16 cellular contexts compared by ENCODE assay signal in the genomic region with DNA sequence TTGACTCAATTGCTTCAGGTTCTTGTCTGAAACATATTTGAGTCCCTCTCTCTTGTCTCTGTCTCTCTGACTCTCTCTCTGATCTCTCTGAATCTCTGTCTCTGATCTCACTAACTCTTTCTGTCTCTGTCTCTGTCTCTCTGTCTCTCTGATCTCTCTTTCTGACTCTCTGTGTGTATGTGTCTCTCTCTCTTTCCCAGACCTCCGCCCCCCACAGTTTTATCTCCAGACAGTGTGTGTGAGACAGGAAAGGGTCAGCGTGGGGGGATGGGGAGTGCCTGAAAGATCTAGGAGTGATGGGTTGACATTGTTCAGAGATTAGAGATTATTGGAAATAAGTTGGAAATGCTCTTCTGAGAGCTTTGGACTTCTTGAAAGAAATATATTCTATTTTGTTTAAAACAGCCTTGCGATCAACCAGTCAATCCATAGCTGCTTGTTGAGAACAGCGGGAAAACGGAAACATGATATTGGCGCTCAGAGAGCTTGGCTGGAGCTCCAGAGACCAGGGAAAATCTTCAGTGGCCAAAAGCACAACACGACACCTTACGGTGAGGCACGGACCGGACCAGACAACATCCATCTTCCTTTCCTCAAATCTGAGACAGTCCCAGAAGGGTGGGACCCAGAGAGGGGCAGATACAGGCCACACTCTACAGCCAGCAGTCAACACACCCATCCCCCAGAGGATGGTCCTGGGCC. TPM values are rescaled to one million over a fixed set of nuclear protein-coding genes. Genes with fewer than 3 reads are reported as not detected.
DNase-seq lines count a peak whose midpoint lies in the region; ATAC-seq and TF ChIP-seq lines count a peak whose summit lies in the region.
"Had no signal": no experiment of that assay in that cellular context is flagged by ENCODE, and none has a peak within 500 bp of the region (broad histone marks: within the 10 kb centered on the region; RNA-seq: fewer than 3 reads in every experiment).

No MANE protein-coding gene starts in this region.

- H3K9me3 ChIP-seq in BLaER1, result no peaks in the 10 kb centered on the region
- H3K9me3 ChIP-seq in fibroblast of lung (ENCODE audit: control insufficient read depth, insufficient read depth, low read depth, low read length), result no peaks in the 10 kb centered on the region
- H3K9me3 ChIP-seq in neural progenitor cell (ENCODE audit: low read depth), result no peaks in the 10 kb centered on the region
- no peaks in the 10 kb centered on the region for H3K9me3 ChIP-seq in body of pancreas

- H3K4me3 ChIP-seq in BLaER1 (no peak overlapping the region), fibroblast of lung (replicated peaks in 1 of 4; ENCODE audit: control extremely low read depth in 1 of 4, insufficient read depth in 1 of 4, low read depth in 3 of 4, low read length in 4 of 4) (no peak overlapping the region), neural progenitor cell (no peak overlapping the region), body of pancreas (no peak overlapping the region)

- intact Hi-C loops in body of pancreas (cut with DNase I), result no loop called here

- TF ChIP-seq POLR2A in body of pancreas (IDR thresholded peaks at IDR 0.05), result no peak

- 88 to 93% methylated on average over 10 of the region's 10 CpGs for WGBS in body of pancreas, 2 donors

- no peak for ATAC-seq in body of pancreas
- no peak for ATAC-seq in stimulated activated naive CD8-positive, alpha-beta T cell treated with anti-CD3 and anti-CD28 coated beads, Interleukin-15, Interleukin-2, amounts not matched to agents 100 U/mL and 50 U/mL, for 24 hours
- ATAC-seq: activated naive CD4-positive, alpha-beta T cell treated with anti-CD3 and anti-CD28 coated beads, Interleukin-2, amount 50 U/mL, for 72 hours; stimulated activated memory B cell treated with anti-CD40 and anti-IgM and Interleukin-4, amounts not matched to agents 10 μg/mL and 1 μg/mL and 100 μg/mL, for 72 hours had no signal

- peaks cover 42% of the 10 kb centered on the region for H3K4me1 Mint-ChIP-seq in neural progenitor cell
- H3K4me1 Mint-ChIP-seq: stimulated activated memory B cell treated with anti-CD40 and anti-IgM and Interleukin-4, amounts not matched to agents 10 μg/mL and 1 μg/mL and 100 μg/mL, for 72 hours had no signal

- H3K36me3 ChIP-seq in BLaER1, result no peaks in the 10 kb centered on the region
- no peaks in the 10 kb centered on the region for H3K36me3 ChIP-seq in fibroblast of lung (ENCODE audit: control insufficient read depth, insufficient read depth, low read length)
- no peaks in the 10 kb centered on the region for H3K36me3 ChIP-seq in neural progenitor cell
- H3K36me3 ChIP-seq in body of pancreas (replicated peaks in 1 of 2; ENCODE audit: insufficient read depth in 1 of 2, low read depth in 2 of 2), result no peaks in the 10 kb centered on the region

- H3K27me3 ChIP-seq in BLaER1, result no peaks in the 10 kb centered on the region
- no peaks in the 10 kb centered on the region for H3K27me3 ChIP-seq in fibroblast of lung (ENCODE audit: control insufficient read depth, insufficient read depth, low read length)
- no peaks in the 10 kb centered on the region for H3K27me3 ChIP-seq in neural progenitor cell
- no peaks in the 10 kb centered on the region for H3K27me3 ChIP-seq in body of pancreas

- H3K36me3 Mint-ChIP-seq in neural progenitor cell, result no peaks in the 10 kb centered on the region
- H3K36me3 Mint-ChIP-seq: stimulated activated memory B cell treated with anti-CD40 and anti-IgM and Interleukin-4, amounts not matched to agents 10 μg/mL and 1 μg/mL and 100 μg/mL, for 72 hours had no signal

- peaks cover 18% of the 10 kb centered on the region for H3K27me3 Mint-ChIP-seq in neural progenitor cell (ENCODE audit: insufficient read depth, low read depth)

- H4K20me1 ChIP-seq in BLaER1, result no peaks in the 10 kb centered on the region
- no peaks in the 10 kb centered on the region for H4K20me1 ChIP-seq in fibroblast of lung (ENCODE audit: control insufficient read depth, extremely low read depth, insufficient read depth, low read length)
- no peaks in the 10 kb centered on the region for H4K20me1 ChIP-seq in neural progenitor cell (ENCODE audit: low read depth)

- 0 out of 2 replicates have a peak, but pooled peaks cover 13% of the 10 kb centered on the region for H3K4me1 ChIP-seq in BLaER1
- H3K4me1 ChIP-seq in fibroblast of lung (ENCODE audit: control insufficient read depth, extremely low read depth, insufficient read depth, low read length), result peaks cover 7% of the 10 kb centered on the region
- H3K4me1 ChIP-seq in neural progenitor cell, result peaks cover 12% of the 10 kb centered on the region
- H3K4me1 ChIP-seq in body of pancreas, result no peaks in the 10 kb centered on the region

- H3K4me2 ChIP-seq in BLaER1, result 0 out of 2 replicates have a peak overlapping the region, but pooled peaks have one; percentile 11
- H3K4me2 ChIP-seq in fibroblast of lung (ENCODE audit: extremely low read depth, insufficient read depth, low read length), result peak overlapping the region; percentile 34
- H3K4me2 ChIP-seq in neural progenitor cell, result no peak overlapping the region

- H2AFZ ChIP-seq in fibroblast of lung (ENCODE audit: low read length) (no peak overlapping the region), neural progenitor cell (replicated peaks) (no peak overlapping the region)

- no peaks in the 10 kb centered on the region for H3K9me3 Mint-ChIP-seq in neural progenitor cell
- H3K9me3 Mint-ChIP-seq: activated naive CD4-positive, alpha-beta T cell treated with anti-CD3 and anti-CD28 coated beads, Interleukin-2, amount 50 U/mL, for 72 hours; stimulated activated memory B cell treated with anti-CD40 and anti-IgM and Interleukin-4, amounts not matched to agents 10 μg/mL and 1 μg/mL and 100 μg/mL, for 72 hours had no signal

- no peaks in the 10 kb centered on the region for H3F3A ChIP-seq in neural progenitor cell (ENCODE audit: low read depth)

- H3K79me2 ChIP-seq in fibroblast of lung (ENCODE audit: control insufficient read depth, insufficient read depth, low read length) (no peaks in the 10 kb centered on the region), neural progenitor cell (ENCODE audit: low read depth) (no peaks in the 10 kb centered on the region)

- TF ChIP-seq CTCF in fibroblast of lung (conservative IDR thresholded peaks at IDR 0.05 in 1 of 2, IDR thresholded peaks at IDR 0.05 in 1 of 2; ENCODE audit: low read depth in 1 of 2, low read length in 2 of 2) (no peak), neural progenitor cell (IDR thresholded peaks at IDR 0.05) (no peak), body of pancreas (IDR thresholded peaks at IDR 0.05) (no peak)

- H3K4me3 Mint-ChIP-seq in neural progenitor cell, result no peak overlapping the region
- H3K4me3 Mint-ChIP-seq: stimulated activated memory B cell treated with anti-CD40 and anti-IgM and Interleukin-4, amounts not matched to agents 10 μg/mL and 1 μg/mL and 100 μg/mL, for 72 hours had no signal

- H3K27ac ChIP-seq in BLaER1, result no peak overlapping the region
- no peak overlapping the region for H3K27ac ChIP-seq in fibroblast of lung (ENCODE audit: insufficient read depth, low read length)
- no peak overlapping the region for H3K27ac ChIP-seq in neural progenitor cell
- H3K27ac ChIP-seq in body of pancreas, result no peak overlapping the region

- H3K9ac ChIP-seq in BLaER1, result no peak overlapping the region
- no peak overlapping the region for H3K9ac ChIP-seq in fibroblast of lung (ENCODE audit: insufficient read depth, low read length)
- no peak overlapping the region for H3K9ac ChIP-seq in neural progenitor cell

- DNase-seq in OCI-M1 (lab: John Stamatoyannopoulos, UW) (peak; percentile 33), fibroblast of lung (ENCODE audit: low read depth in 2 of 2) (peak in 1 of 2 donors; percentile 16), neural progenitor cell (ENCODE audit: low spot score) (no peak), NCI-H524 (lab: John Stamatoyannopoulos, UW) (no peak), body of pancreas (no peak)
- no peak for DNase-seq in stimulated activated naive CD8-positive, alpha-beta T cell treated with anti-CD3 and anti-CD28 coated beads, Interleukin-15, Interleukin-2, amounts not matched to agents 100 U/mL and 50 U/mL, for 24 hours
- no peak for DNase-seq in stimulated activated CD4-positive, alpha-beta T cell treated with anti-CD3 and anti-CD28 coated beads, Interleukin-1b, Interleukin-23, amount 100 ng/mL, for 48 hours
- DNase-seq: DMS153; NCI-H1105 treated with DMSO at 0.1 percent for 48 hours; stimulated activated CD4-positive, alpha-beta T cell treated with anti-CD3 and anti-CD28 coated beads, Interleukin-4, amount 100 ng/mL, for 4 hours; T1000 had no signal

- peak overlapping the region; percentile 12 for H3K27ac Mint-ChIP-seq in neural progenitor cell
- H3K27ac Mint-ChIP-seq: activated naive CD4-positive, alpha-beta T cell treated with anti-CD3 and anti-CD28 coated beads, Interleukin-2, amount 50 U/mL, for 72 hours; stimulated activated memory B cell treated with anti-CD40 and anti-IgM and Interleukin-4, amounts not matched to agents 10 μg/mL and 1 μg/mL and 100 μg/mL, for 72 hours had no signal

RNA-seq across cellular contexts. Expression of gene CALML3, which starts 35.5 kb away (rescaled TPM):
- total RNA-seq in fibroblast of lung (not detected in 2 replicates), neural progenitor cell (ENCODE audit: low replicate concordance) (not detected in 2 replicates), body of pancreas (not detected)
- polyA plus RNA-seq in fibroblast of lung, result not detected in 2 replicates
- polyA plus RNA-seq in fibroblast of lung (2012), result not detected in 2 replicates
- not detected in 2 replicates for polyA minus RNA-seq in fibroblast of lung (ENCODE audit: low replicate concordance)
- total RNA-seq: activated CD8-positive, alpha-beta memory T cell treated with anti-CD3 and anti-CD28 coated beads for 36 hours; activated naive CD4-positive, alpha-beta T cell treated with anti-CD3 and anti-CD28 coated beads, Interleukin-2, amount 50 U/mL, for 72 hours; NCI-H460 had no signal
